Comparison of ENCODE assay signal across 12 cellular contexts in genomic region chr17:27762527-27763305, GRCh38. TPM values are rescaled to one million over a fixed set of nuclear protein-coding genes. Genes with fewer than 3 reads are reported as not detected.
DNase-seq lines count a peak whose midpoint lies in the region; ATAC-seq, FAIRE-seq and TF ChIP-seq lines count a peak whose summit lies in the region.
"Had no signal": no experiment of that assay in that cellular context is flagged by ENCODE, and none has a peak within 500 bp of the region (broad histone marks: within the 10 kb centered on the region; RNA-seq: fewer than 3 reads in every experiment).

No MANE protein-coding gene starts in this region.

- WGBS in HepG2 (ENCODE audit: low lambda C conversion rate), result 59% methylated on average over 7 of the region's 12 CpGs

- no peaks in the 10 kb centered on the region for H3K9me3 ChIP-seq in adipocyte (ENCODE audit: control insufficient read depth, low read length)
- H3K9me3 ChIP-seq in HepG2 (ENCODE audit: low read length), result no peaks in the 10 kb centered on the region
- H3K9me3 ChIP-seq: thoracic aorta had no signal

- TF ChIP-seq CTCF in HepG2 (CRISPR knock-in tag; IDR thresholded peaks at IDR 0.05), result no peak
- TF ChIP-seq CTCF in D721Med (IDR thresholded peaks at IDR 0.05; ENCODE audit: insufficient read depth, missing control alignments), result no peak

- H3K9ac ChIP-seq in adipocyte (ENCODE audit: low read length), result no peak overlapping the region
- no peak overlapping the region for H3K9ac ChIP-seq in HepG2 (ENCODE audit: insufficient read depth, low read depth, low read length)

- in situ Hi-C loops in HepG2 (cut with HindIII; ENCODE audit: extremely low pct_ligation_motif_present, low pct_unique_long_range_greater_than_20kb), result loop anchor here (5.0 kb wide), 1 partner anchor 120 kb away; no protein-coding TSS in a partner anchor

- H3K4me1 ChIP-seq in adipocyte (ENCODE audit: control insufficient read depth, insufficient read depth, low read length) (no peaks in the 10 kb centered on the region), HepG2 (ENCODE audit: insufficient read depth, low read length) (no peaks in the 10 kb centered on the region)

- no TSS peak for BruUV-seq in HepG2 (replicated peaks; lab: Mats Ljungman, UMichigan)

- ATAC-seq in HepG2 (no peak), HG03159 (IDR thresholded peaks at IDR 0.05; ENCODE audit: unreplicated experiment) (no peak), GM19467 (IDR thresholded peaks at IDR 0.05; ENCODE audit: unreplicated experiment) (no peak)

- no peak overlapping the region for H3K4me3 ChIP-seq in adipocyte (ENCODE audit: low read length)
- no peak overlapping the region for H3K4me3 ChIP-seq in HepG2 (replicated peaks in 1 of 3; ENCODE audit: insufficient read depth in 1 of 3, low read depth in 2 of 3, low read length in 3 of 3)
- H3K4me3 ChIP-seq: thoracic aorta had no signal

- H3K27ac ChIP-seq in HepG2 (ENCODE audit: extremely low read length, insufficient read depth, low read length), result no peak overlapping the region
- H3K27ac ChIP-seq: thoracic aorta had no signal

- no peak for TF ChIP-seq POLR2A in HepG2 (IDR thresholded peaks at IDR 0.05; ENCODE audit: insufficient read depth in 1 of 2, low read depth in 2 of 2, low read length in 2 of 2)

- no peaks in the 10 kb centered on the region for H4K20me1 ChIP-seq in HepG2 (ENCODE audit: insufficient read depth, low read length)

- POLR2A ChIA-PET in HepG2 (lab: Yijun Ruan, JAX), result no interaction called here

- no peak overlapping the region for H3K4me2 ChIP-seq in HepG2 (ENCODE audit: low read depth, low read length)

- no peak overlapping the region for H2AFZ ChIP-seq in HepG2 (ENCODE audit: low read length)

- TF ChIP-seq RAD21 in HepG2 (CRISPR knock-in tag; IDR thresholded peaks at IDR 0.05), result no peak

- DNase-seq in DMS53 (lab: John Stamatoyannopoulos, UW) (peak; percentile 43), DMS53 treated with DMSO at 0.1 percent for 48 hours (lab: John Stamatoyannopoulos, UW; ENCODE audit: unreplicated experiment) (no peak), LHCN-M2 (ENCODE audit: low read depth) (peak; percentile 25), adipocyte (ENCODE audit: low read depth) (peak; percentile 41), HepG2 (ENCODE audit: low spot score) (no peak), D721Med (ENCODE audit: insufficient read length, low spot score) (no peak)
- DNase-seq: 8988T; naive B cell; stimulated activated CD4-positive, alpha-beta T cell treated with anti-CD3 and anti-CD28 coated beads, Interleukin-1b, Interleukin-23, amount 100 ng/mL, for 48 hours had no signal

- FAIRE-seq in HepG2 (lab: Jason Lieb, UNC) (no peak), D721Med (lab: Jason Lieb, UNC) (no peak)

- CTCF ChIA-PET in HepG2 (lab: Yijun Ruan, JAX; ENCODE audit: low intra/inter-chr PET ratio, low total read pairs), result no interaction called here

- TF ChIP-seq EP300 in HepG2 (IDR thresholded peaks at IDR 0.05; ENCODE audit: low read depth in 2 of 2, low read length in 2 of 2) (no peak), HepG2 (CRISPR knock-in tag; IDR thresholded peaks at IDR 0.05; ENCODE audit: borderline replicate concordance) (no peak)

- H3K79me2 ChIP-seq in HepG2 (ENCODE audit: insufficient read depth, low read length), result no peaks in the 10 kb centered on the region

- peaks cover 25% of the 10 kb centered on the region for H3K27me3 ChIP-seq in adipocyte (replicated peaks; ENCODE audit: control insufficient read depth, insufficient read depth, low read length)
- H3K27me3 ChIP-seq in HepG2 (ENCODE audit: control insufficient read depth in 1 of 2, insufficient read depth in 2 of 2, low read length in 2 of 2), result no peaks in the 10 kb centered on the region; a peak in 1 of 5 replicates

- H3K36me3 ChIP-seq in adipocyte (ENCODE audit: control insufficient read depth, insufficient read depth, low read length, severe bottlenecking) (no peaks in the 10 kb centered on the region), HepG2 (replicated peaks in 1 of 2; ENCODE audit: control insufficient read depth in 1 of 2, insufficient read depth in 2 of 2, low read length in 2 of 2) (no peaks in the 10 kb centered on the region)
- H3K36me3 ChIP-seq: thoracic aorta had no signal

- intact Hi-C loops in HepG2 (cut with micrococcal nuclease; ENCODE audit: unreplicated experiment), result no loop called here

TF ChIP-seq in HepG2, 621 proteins besides CTCF, POLR2A, EP300 and RAD21:
- TF ChIP-seq MIER2 (CRISPR knock-in tag; IDR thresholded peaks at IDR 0.05) (peak; percentile 92), REST (IDR thresholded peaks at IDR 0.05; ENCODE audit: borderline replicate concordance in 1 of 2, low read depth in 1 of 2, low read length in 2 of 2) (peak; percentile 58 to 92), KLF16 (CRISPR knock-in tag; IDR thresholded peaks at IDR 0.05) (no peak), SAP130 (CRISPR knock-in tag; IDR thresholded peaks at IDR 0.05; ENCODE audit: low read depth) (peak; percentile 20; the same call in 1 of the 2 replicates), ZNF24 (IDR thresholded peaks at IDR 0.05) (0 out of 2 replicates have a peak, but pooled peaks have one; percentile 46)
TF ChIP-seq in HepG2: peak in this region for 4.

RNA-seq across cellular contexts. Expression of gene NOS2, which starts 37.6 kb away (rescaled TPM):
- not detected in 2 replicates for total RNA-seq in LHCN-M2 (2014; rRNA removed)
- polyA plus RNA-seq in LHCN-M2 (2012), result not detected
- 0.02 TPM in 1 of 2 replicates, not detected in the other for total RNA-seq in HepG2 (2016; rRNA removed; fragmentation: Illumina TruSeq; extraction: Trizol)
- not detected in 2 replicates for total RNA-seq in HepG2 (2016; cell fraction: cytosol; rRNA removed; fragmentation: Illumina TruSeq; extraction: Trizol; ENCODE audit: low read depth)
- not detected in 2 replicates for total RNA-seq in HepG2 (2016; cell fraction: insoluble cytoplasmic fraction; rRNA removed; fragmentation: Illumina TruSeq; extraction: Trizol)
- total RNA-seq in HepG2 (2016; cell fraction: membrane; rRNA removed; fragmentation: Illumina TruSeq; extraction: Trizol), result not detected in 2 replicates
- not detected in 2 replicates for total RNA-seq in HepG2 (2016; cell fraction: nucleus; rRNA removed; fragmentation: Illumina TruSeq; extraction: Trizol)
- 0.03 TPM in 1 of 2 replicates, not detected in the other for polyA plus RNA-seq in HepG2 (2011; rRNA removed)
- polyA plus RNA-seq in HepG2 (2011; cell fraction: cytosol; rRNA removed), result not detected in 2 replicates
- not detected in 2 replicates for polyA plus RNA-seq in HepG2 (2011; cell fraction: nucleus; rRNA removed)
- not detected in 2 replicates for polyA plus RNA-seq in HepG2 (2012)
- polyA plus RNA-seq in HepG2 (2016; cell fraction: cytosol; fragmentation: Illumina TruSeq; extraction: Trizol; ENCODE audit: low read depth), result not detected in 2 replicates
- polyA plus RNA-seq in HepG2 (2016; cell fraction: insoluble cytoplasmic fraction; fragmentation: Illumina TruSeq; extraction: Trizol; ENCODE audit: low read depth), result not detected in 2 replicates
- not detected in 2 replicates for polyA plus RNA-seq in HepG2 (2016; cell fraction: membrane; fragmentation: Illumina TruSeq; extraction: Trizol; ENCODE audit: low read depth)
- polyA plus RNA-seq in HepG2 (2016; cell fraction: nucleus; fragmentation: Illumina TruSeq; extraction: Trizol; ENCODE audit: insufficient read depth, low read depth), result not detected in 2 replicates
- not detected in 2 replicates for polyA minus RNA-seq in HepG2 (2011; rRNA and poly(A)+ RNA removed; ENCODE audit: low replicate concordance)
- polyA minus RNA-seq in HepG2 (2011; cell fraction: cytosol; rRNA and poly(A)+ RNA removed), result not detected in 2 replicates
- polyA minus RNA-seq in HepG2 (2011; cell fraction: nucleus; rRNA and poly(A)+ RNA removed), result not detected in 2 replicates
- total RNA-seq: thoracic aorta had no signal

Comparison
In these comparisons a context has a peak if more than half of its experiments do, and no peak if none do; other contexts are left out.
1. DNase-seq: peak in DMS53 (single experiment), LHCN-M2 (single experiment) and adipocyte (single experiment); none in DMS53 treated with DMSO at 0.1 percent for 48 hours (single experiment), HepG2 (single experiment) and D721Med (single experiment).